ENCODE assay signal across 1 cellular context in genomic region chr11:12842933-12843636, GRCh38.
TF ChIP-seq lines count a peak whose summit lies in the region.

No MANE protein-coding gene starts in this region.

TF ChIP-seq in K562, 482 proteins besides CTCF, POLR2A, EP300 and RAD21 (continued from another document and continues in another):
- no peak for TF ChIP-seq SIRT6 (IDR thresholded peaks at IDR 0.05; ENCODE audit: low read depth, low read length)
- TF ChIP-seq, protein P1, sequence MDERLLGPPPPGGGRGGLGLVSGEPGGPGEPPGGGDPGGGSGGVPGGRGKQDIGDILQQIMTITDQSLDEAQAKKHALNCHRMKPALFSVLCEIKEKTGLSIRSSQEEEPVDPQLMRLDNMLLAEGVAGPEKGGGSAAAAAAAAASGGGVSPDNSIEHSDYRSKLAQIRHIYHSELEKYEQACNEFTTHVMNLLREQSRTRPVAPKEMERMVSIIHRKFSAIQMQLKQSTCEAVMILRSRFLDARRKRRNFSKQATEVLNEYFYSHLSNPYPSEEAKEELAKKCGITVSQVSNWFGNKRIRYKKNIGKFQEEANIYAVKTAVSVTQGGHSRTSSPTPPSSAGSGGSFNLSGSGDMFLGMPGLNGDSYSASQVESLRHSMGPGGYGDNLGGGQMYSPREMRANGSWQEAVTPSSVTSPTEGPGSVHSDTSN (CRISPR knock-in tag; IDR thresholded peaks at IDR 0.05; ENCODE audit: low read depth): peak; percentile 90
- TF ChIP-seq, protein P1 (tag; conservative IDR thresholded peaks at IDR 0.05; ENCODE audit: low read depth): peak; percentile 99
- no peak for TF ChIP-seq GTF3C2 (IDR thresholded peaks at IDR 0.05; ENCODE audit: borderline replicate concordance, extremely low read depth, insufficient read length)
- no peak for TF ChIP-seq POLR2G (IDR thresholded peaks at IDR 0.05; ENCODE audit: low read depth, low read length)
- no peak for TF ChIP-seq THRAP3 (IDR thresholded peaks at IDR 0.05; ENCODE audit: borderline replicate concordance)
- TF ChIP-seq ZNF583 (CRISPR knock-in tag; IDR thresholded peaks at IDR 0.05): peak; percentile 64; the same call in 1 of the 2 replicates
- peak; percentile 25; the same call in 1 of the 2 replicates for TF ChIP-seq CBFA2T2 (conservative IDR thresholded peaks at IDR 0.05)
- peak; percentile 66 for TF ChIP-seq ETV1 (tag; conservative IDR thresholded peaks at IDR 0.05; ENCODE audit: low read depth)
- no peak for TF ChIP-seq PML (IDR thresholded peaks at IDR 0.05; ENCODE audit: low read length)
- no peak for TF ChIP-seq RBM22 (IDR thresholded peaks at IDR 0.05; ENCODE audit: low read depth, low read length, poor library complexity, severe bottlenecking)
- TF ChIP-seq SMARCA4 (IDR thresholded peaks at IDR 0.05): peak; percentile 74
- TF ChIP-seq HDAC1 (IDR thresholded peaks at IDR 0.05): peak in 1 of 2 experiments; percentile 62; a peak in 2 of 4 replicates
- no peak for TF ChIP-seq ZNF217 (CRISPR knock-in tag; IDR thresholded peaks at IDR 0.05)
- TF ChIP-seq MEIS2 (IDR thresholded peaks at IDR 0.05; ENCODE audit: partially characterized antibody): peak; percentile 100
- TF ChIP-seq TAF9B (IDR thresholded peaks at IDR 0.05; ENCODE audit: partially characterized antibody): no peak
- no peak for TF ChIP-seq L3MBTL2 (IDR thresholded peaks at IDR 0.05)
- no peak for TF ChIP-seq ETV5 (CRISPR knock-in tag; IDR thresholded peaks at IDR 0.05; ENCODE audit: low read depth)
- TF ChIP-seq MYC (IDR thresholded peaks at IDR 0.05; ENCODE audit: low read depth, low read length): 0 out of 2 replicates have a peak, but pooled peaks have one; percentile 19
- TF ChIP-seq MYC (CRISPR knock-in tag; IDR thresholded peaks at IDR 0.05; ENCODE audit: borderline replicate concordance, low read depth): no peak
- TF ChIP-seq, protein P2, sequence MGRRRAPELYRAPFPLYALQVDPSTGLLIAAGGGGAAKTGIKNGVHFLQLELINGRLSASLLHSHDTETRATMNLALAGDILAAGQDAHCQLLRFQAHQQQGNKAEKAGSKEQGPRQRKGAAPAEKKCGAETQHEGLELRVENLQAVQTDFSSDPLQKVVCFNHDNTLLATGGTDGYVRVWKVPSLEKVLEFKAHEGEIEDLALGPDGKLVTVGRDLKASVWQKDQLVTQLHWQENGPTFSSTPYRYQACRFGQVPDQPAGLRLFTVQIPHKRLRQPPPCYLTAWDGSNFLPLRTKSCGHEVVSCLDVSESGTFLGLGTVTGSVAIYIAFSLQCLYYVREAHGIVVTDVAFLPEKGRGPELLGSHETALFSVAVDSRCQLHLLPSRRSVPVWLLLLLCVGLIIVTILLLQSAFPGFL (CRISPR knock-in tag; IDR thresholded peaks at IDR 0.05): no peak
- no peak for TF ChIP-seq HNRNPH1 (optimal IDR thresholded peaks at IDR 0.05; ENCODE audit: low read depth, low read length)
- TF ChIP-seq SMARCE1 (IDR thresholded peaks at IDR 0.05): peak; percentile 20; the same call in 1 of the 2 replicates
- no peak for TF ChIP-seq ZNF551 (CRISPR knock-in tag; IDR thresholded peaks at IDR 0.05)
- peak; percentile 24 to 86; a peak in 3 of 4 replicates for TF ChIP-seq RCOR1 (IDR thresholded peaks at IDR 0.05; ENCODE audit: borderline replicate concordance in 1 of 2, low read depth in 2 of 2, low read length in 2 of 2)
- TF ChIP-seq U2AF1 (optimal IDR thresholded peaks at IDR 0.05; ENCODE audit: low read depth, low read length): no peak
- no peak for TF ChIP-seq ZFP36 (IDR thresholded peaks at IDR 0.05; ENCODE audit: low read depth, low read length, partially characterized antibody)
- TF ChIP-seq, protein P3, sequence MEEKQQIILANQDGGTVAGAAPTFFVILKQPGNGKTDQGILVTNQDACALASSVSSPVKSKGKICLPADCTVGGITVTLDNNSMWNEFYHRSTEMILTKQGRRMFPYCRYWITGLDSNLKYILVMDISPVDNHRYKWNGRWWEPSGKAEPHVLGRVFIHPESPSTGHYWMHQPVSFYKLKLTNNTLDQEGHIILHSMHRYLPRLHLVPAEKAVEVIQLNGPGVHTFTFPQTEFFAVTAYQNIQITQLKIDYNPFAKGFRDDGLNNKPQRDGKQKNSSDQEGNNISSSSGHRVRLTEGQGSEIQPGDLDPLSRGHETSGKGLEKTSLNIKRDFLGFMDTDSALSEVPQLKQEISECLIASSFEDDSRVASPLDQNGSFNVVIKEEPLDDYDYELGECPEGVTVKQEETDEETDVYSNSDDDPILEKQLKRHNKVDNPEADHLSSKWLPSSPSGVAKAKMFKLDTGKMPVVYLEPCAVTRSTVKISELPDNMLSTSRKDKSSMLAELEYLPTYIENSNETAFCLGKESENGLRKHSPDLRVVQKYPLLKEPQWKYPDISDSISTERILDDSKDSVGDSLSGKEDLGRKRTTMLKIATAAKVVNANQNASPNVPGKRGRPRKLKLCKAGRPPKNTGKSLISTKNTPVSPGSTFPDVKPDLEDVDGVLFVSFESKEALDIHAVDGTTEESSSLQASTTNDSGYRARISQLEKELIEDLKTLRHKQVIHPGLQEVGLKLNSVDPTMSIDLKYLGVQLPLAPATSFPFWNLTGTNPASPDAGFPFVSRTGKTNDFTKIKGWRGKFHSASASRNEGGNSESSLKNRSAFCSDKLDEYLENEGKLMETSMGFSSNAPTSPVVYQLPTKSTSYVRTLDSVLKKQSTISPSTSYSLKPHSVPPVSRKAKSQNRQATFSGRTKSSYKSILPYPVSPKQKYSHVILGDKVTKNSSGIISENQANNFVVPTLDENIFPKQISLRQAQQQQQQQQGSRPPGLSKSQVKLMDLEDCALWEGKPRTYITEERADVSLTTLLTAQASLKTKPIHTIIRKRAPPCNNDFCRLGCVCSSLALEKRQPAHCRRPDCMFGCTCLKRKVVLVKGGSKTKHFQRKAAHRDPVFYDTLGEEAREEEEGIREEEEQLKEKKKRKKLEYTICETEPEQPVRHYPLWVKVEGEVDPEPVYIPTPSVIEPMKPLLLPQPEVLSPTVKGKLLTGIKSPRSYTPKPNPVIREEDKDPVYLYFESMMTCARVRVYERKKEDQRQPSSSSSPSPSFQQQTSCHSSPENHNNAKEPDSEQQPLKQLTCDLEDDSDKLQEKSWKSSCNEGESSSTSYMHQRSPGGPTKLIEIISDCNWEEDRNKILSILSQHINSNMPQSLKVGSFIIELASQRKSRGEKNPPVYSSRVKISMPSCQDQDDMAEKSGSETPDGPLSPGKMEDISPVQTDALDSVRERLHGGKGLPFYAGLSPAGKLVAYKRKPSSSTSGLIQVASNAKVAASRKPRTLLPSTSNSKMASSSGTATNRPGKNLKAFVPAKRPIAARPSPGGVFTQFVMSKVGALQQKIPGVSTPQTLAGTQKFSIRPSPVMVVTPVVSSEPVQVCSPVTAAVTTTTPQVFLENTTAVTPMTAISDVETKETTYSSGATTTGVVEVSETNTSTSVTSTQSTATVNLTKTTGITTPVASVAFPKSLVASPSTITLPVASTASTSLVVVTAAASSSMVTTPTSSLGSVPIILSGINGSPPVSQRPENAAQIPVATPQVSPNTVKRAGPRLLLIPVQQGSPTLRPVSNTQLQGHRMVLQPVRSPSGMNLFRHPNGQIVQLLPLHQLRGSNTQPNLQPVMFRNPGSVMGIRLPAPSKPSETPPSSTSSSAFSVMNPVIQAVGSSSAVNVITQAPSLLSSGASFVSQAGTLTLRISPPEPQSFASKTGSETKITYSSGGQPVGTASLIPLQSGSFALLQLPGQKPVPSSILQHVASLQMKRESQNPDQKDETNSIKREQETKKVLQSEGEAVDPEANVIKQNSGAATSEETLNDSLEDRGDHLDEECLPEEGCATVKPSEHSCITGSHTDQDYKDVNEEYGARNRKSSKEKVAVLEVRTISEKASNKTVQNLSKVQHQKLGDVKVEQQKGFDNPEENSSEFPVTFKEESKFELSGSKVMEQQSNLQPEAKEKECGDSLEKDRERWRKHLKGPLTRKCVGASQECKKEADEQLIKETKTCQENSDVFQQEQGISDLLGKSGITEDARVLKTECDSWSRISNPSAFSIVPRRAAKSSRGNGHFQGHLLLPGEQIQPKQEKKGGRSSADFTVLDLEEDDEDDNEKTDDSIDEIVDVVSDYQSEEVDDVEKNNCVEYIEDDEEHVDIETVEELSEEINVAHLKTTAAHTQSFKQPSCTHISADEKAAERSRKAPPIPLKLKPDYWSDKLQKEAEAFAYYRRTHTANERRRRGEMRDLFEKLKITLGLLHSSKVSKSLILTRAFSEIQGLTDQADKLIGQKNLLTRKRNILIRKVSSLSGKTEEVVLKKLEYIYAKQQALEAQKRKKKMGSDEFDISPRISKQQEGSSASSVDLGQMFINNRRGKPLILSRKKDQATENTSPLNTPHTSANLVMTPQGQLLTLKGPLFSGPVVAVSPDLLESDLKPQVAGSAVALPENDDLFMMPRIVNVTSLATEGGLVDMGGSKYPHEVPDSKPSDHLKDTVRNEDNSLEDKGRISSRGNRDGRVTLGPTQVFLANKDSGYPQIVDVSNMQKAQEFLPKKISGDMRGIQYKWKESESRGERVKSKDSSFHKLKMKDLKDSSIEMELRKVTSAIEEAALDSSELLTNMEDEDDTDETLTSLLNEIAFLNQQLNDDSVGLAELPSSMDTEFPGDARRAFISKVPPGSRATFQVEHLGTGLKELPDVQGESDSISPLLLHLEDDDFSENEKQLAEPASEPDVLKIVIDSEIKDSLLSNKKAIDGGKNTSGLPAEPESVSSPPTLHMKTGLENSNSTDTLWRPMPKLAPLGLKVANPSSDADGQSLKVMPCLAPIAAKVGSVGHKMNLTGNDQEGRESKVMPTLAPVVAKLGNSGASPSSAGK (IDR thresholded peaks at IDR 0.05): no peak
- TF ChIP-seq, protein P4, sequence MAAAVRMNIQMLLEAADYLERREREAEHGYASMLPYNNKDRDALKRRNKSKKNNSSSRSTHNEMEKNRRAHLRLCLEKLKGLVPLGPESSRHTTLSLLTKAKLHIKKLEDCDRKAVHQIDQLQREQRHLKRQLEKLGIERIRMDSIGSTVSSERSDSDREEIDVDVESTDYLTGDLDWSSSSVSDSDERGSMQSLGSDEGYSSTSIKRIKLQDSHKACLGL (CRISPR knock-in tag; IDR thresholded peaks at IDR 0.05; ENCODE audit: borderline replicate concordance, poor library complexity, severe bottlenecking): no peak
- no peak for TF ChIP-seq CREM (IDR thresholded peaks at IDR 0.05; ENCODE audit: low read depth)
- TF ChIP-seq, protein P5, sequence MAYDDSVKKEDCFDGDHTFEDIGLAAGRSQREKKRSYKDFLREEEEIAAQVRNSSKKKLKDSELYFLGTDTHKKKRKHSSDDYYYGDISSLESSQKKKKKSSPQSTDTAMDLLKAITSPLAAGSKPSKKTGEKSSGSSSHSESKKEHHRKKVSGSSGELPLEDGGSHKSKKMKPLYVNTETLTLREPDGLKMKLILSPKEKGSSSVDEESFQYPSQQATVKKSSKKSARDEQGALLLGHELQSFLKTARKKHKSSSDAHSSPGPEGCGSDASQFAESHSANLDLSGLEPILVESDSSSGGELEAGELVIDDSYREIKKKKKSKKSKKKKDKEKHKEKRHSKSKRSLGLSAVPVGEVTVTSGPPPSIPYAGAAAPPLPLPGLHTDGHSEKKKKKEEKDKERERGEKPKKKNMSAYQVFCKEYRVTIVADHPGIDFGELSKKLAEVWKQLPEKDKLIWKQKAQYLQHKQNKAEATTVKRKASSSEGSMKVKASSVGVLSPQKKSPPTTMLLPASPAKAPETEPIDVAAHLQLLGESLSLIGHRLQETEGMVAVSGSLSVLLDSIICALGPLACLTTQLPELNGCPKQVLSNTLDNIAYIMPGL (CRISPR knock-in tag; IDR thresholded peaks at IDR 0.05): no peak
- TF ChIP-seq KLF6 (CRISPR knock-in tag; IDR thresholded peaks at IDR 0.05; ENCODE audit: borderline replicate concordance): no peak
- TF ChIP-seq YY1 (IDR thresholded peaks at IDR 0.05; ENCODE audit: borderline replicate concordance in 1 of 3, control insufficient read depth in 1 of 3, extremely low read depth in 1 of 3, insufficient read depth in 3 of 3, insufficient read length in 1 of 3, insufficient replicate concordance in 2 of 3, low read depth in 1 of 3, low read length in 2 of 3): peak in 1 of 3 experiments; percentile 37
- no peak for TF ChIP-seq ZNF146 (CRISPR knock-in tag; IDR thresholded peaks at IDR 0.05; ENCODE audit: unreplicated experiment)
- TF ChIP-seq ESRRA (IDR thresholded peaks at IDR 0.05; ENCODE audit: borderline replicate concordance, low read depth): no peak
- TF ChIP-seq ELF4 (CRISPR knock-in tag; IDR thresholded peaks at IDR 0.05): no peak
- no peak for TF ChIP-seq NFYB (IDR thresholded peaks at IDR 0.05; ENCODE audit: extremely low read depth, insufficient read length)
- TF ChIP-seq SMAD1 (IDR thresholded peaks at IDR 0.05; ENCODE audit: low read depth, low read length, partially characterized antibody): peak; percentile 57
- TF ChIP-seq FIP1L1 (IDR thresholded peaks at IDR 0.05; ENCODE audit: low read depth, low read length, poor library complexity, severe bottlenecking): no peak
- TF ChIP-seq NCOA1 (IDR thresholded peaks at IDR 0.05; ENCODE audit: low read depth): peak; percentile 20; the same call in 1 of the 2 replicates
- TF ChIP-seq TAL1 (IDR thresholded peaks at IDR 0.05): peak; percentile 55
- TF ChIP-seq LEF1 (IDR thresholded peaks at IDR 0.05): peak; percentile 77; the same call in 1 of the 2 replicates
- peak; percentile 78 for TF ChIP-seq HDAC2 (IDR thresholded peaks at IDR 0.05)
- no peak for TF ChIP-seq BMI1 (IDR thresholded peaks at IDR 0.05; ENCODE audit: low read length)
